23 cellular contexts compared by ENCODE assay signal in the genomic region with DNA sequence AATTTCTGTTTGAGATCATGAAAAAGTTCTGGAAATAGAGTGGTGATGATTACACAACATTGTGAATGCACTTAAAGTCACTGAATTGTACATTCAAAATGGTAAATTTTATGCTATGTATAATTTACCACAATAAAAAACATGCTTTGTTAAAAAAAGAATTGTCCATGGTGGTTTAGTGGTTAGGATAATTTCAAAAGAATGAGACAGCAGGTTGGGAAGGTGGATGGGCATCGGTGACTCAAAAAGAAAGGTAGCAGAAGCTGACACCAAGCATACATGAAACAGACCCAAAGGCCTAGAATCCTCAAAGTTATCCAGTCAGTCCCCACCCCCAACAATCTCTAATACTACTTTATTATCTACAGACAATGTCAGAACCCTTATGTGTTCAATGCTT.
"Had no signal": no experiment of that assay in that cellular context is flagged by ENCODE, and none has a peak within 500 bp of the region (broad histone marks: within the 10 kb centered on the region; RNA-seq: fewer than 3 reads in every experiment).

No MANE protein-coding gene starts in this region.

- H3K27me3 Mint-ChIP-seq: activated naive CD8-positive, alpha-beta T cell; central memory CD8-positive, alpha-beta T cell had no signal

- H3K27me3 ChIP-seq: adrenal gland, ascending aorta, brain microvascular endothelial cell, esophagus muscularis mucosa, gastrocnemius medialis, thyroid gland, upper lobe of right lung had no signal

- H3K4me1 ChIP-seq: adrenal gland, ascending aorta, esophagus muscularis mucosa, gastrocnemius medialis, heart left ventricle, parathyroid adenoma, thyroid gland, upper lobe of right lung had no signal

- H3K4me3 Mint-ChIP-seq: activated naive CD8-positive, alpha-beta T cell; activated T-cell treated with anti-CD3 and anti-CD28 coated beads, Interleukin-2, amount 50 U/mL, for 4 hours; central memory CD8-positive, alpha-beta T cell; stimulated activated naive B cell treated with anti-CD40 and anti-IgM and Interleukin-4, amounts not matched to agents 10 μg/mL and 1 μg/mL and 100 μg/mL, for 72 hours; WTC11 had no signal

- DNase-seq: activated CD8-positive, alpha-beta memory T cell treated with anti-CD3 and anti-CD28 coated beads, Interleukin-2, amount 50 U/mL, for 48 hours; activated effector memory CD4-positive, alpha-beta T cell treated with anti-CD3 and anti-CD28 coated beads, Interleukin-2, amount 50 U/mL, for 16 hours; activated T-cell treated with anti-CD3 and anti-CD28 coated beads, Interleukin-2, amount 50 U/mL, for 4 hours; adrenal gland; brain microvascular endothelial cell; effector memory CD4-positive, alpha-beta T cell; gastrocnemius medialis; heart left ventricle; islet precursor cell; left colon; mesenchymal stem cell; nucleus accumbens; right cardiac atrium; stimulated activated naive B cell treated with anti-CD40 and anti-IgM and Interleukin-4, amounts not matched to agents 10 μg/mL and 1 μg/mL and 100 μg/mL, for 72 hours; T1000; thyroid gland; upper lobe of right lung had no signal

- H3K9me3 ChIP-seq: adrenal gland, ascending aorta, gastrocnemius medialis, thyroid gland, upper lobe of right lung had no signal

- H3K4me3 ChIP-seq: adrenal gland, ascending aorta, esophagus muscularis mucosa, gastrocnemius medialis, heart left ventricle, thyroid gland, upper lobe of right lung had no signal

- H3K27ac ChIP-seq: adrenal gland, ascending aorta, brain microvascular endothelial cell, esophagus muscularis mucosa, gastrocnemius medialis, heart left ventricle, parathyroid adenoma, thyroid gland, upper lobe of right lung had no signal

- ATAC-seq: gastrocnemius medialis; heart left ventricle; left colon; right cardiac atrium; stimulated activated naive B cell treated with anti-CD40 and anti-IgM and Interleukin-4, amounts not matched to agents 10 μg/mL and 1 μg/mL and 100 μg/mL, for 72 hours; upper lobe of right lung; WTC11 had no signal

- H3K4me1 Mint-ChIP-seq: WTC11 had no signal

- H3K27ac Mint-ChIP-seq: activated naive CD8-positive, alpha-beta T cell; stimulated activated naive B cell treated with anti-CD40 and anti-IgM and Interleukin-4, amounts not matched to agents 10 μg/mL and 1 μg/mL and 100 μg/mL, for 72 hours; WTC11 had no signal

- H3K36me3 ChIP-seq: adrenal gland, ascending aorta, brain microvascular endothelial cell, esophagus muscularis mucosa, gastrocnemius medialis, heart left ventricle, thyroid gland, upper lobe of right lung had no signal

- H3K36me3 Mint-ChIP-seq: WTC11 had no signal

- H3K9me3 Mint-ChIP-seq: central memory CD8-positive, alpha-beta T cell had no signal
